12 cellular contexts compared by ENCODE assay signal in genomic region chr15:49471733-49472132, GRCh38. TPM values are rescaled to one million over a fixed set of nuclear protein-coding genes. Genes with fewer than 3 reads are reported as not detected.
DNase-seq lines count a peak whose midpoint lies in the region; ATAC-seq, FAIRE-seq and TF ChIP-seq lines count a peak whose summit lies in the region.
"Had no signal": no experiment of that assay in that cellular context is flagged by ENCODE, and none has a peak within 500 bp of the region (broad histone marks: within the 10 kb centered on the region; RNA-seq: fewer than 3 reads in every experiment).

No MANE protein-coding gene starts in this region.

- no peaks in the 10 kb centered on the region for H3K79me2 ChIP-seq in K562 (ENCODE audit: control insufficient read depth, insufficient read depth, low read length)

- TF ChIP-seq EP300 in K562 (IDR thresholded peaks at IDR 0.05; ENCODE audit: low read length), result no peak

- H3K9me3 ChIP-seq in K562 (replicated peaks; ENCODE audit: control insufficient read depth, insufficient read depth, low read depth, low read length), result no peaks in the 10 kb centered on the region
- H3K9me3 ChIP-seq: psoas muscle had no signal

- TF ChIP-seq RAD21 in K562 (CRISPR knock-in tag; conservative IDR thresholded peaks at IDR 0.05 in 1 of 2, IDR thresholded peaks at IDR 0.05 in 1 of 2), result no peak

- POLR2A ChIA-PET in K562 (lab: Yijun Ruan, JAX), result no interaction called here

- BruUV-seq in K562 (replicated peaks; lab: Mats Ljungman, UMichigan), result no TSS peak

- TF ChIP-seq POLR2A in K562 (conservative IDR thresholded peaks at IDR 0.05), result no peak

- in situ Hi-C loops in K562 (cut with MboI), result no loop called here

- TF ChIP-seq CTCF in K562 (IDR thresholded peaks at IDR 0.05 in 2 of 3, conservative IDR thresholded peaks at IDR 0.05 in 1 of 3; ENCODE audit: insufficient read depth in 2 of 3, low read depth in 1 of 3, low read length in 3 of 3), result no peak
- TF ChIP-seq CTCF in dorsolateral prefrontal cortex (IDR thresholded peaks at IDR 0.05 in 54 of 56, conservative IDR thresholded peaks at IDR 0.05 in 2 of 56; ENCODE audit: low read depth in 1 of 56, partially characterized antibody in 56 of 56), result no peak

- H2AFZ ChIP-seq in K562 (ENCODE audit: low read depth, low read length), result no peak overlapping the region

- CTCF ChIA-PET in K562 (lab: Yijun Ruan, JAX; ENCODE audit: low intra/inter-chr PET ratio), result interaction anchor here (0.7 kb wide), 1 partner anchor 50 kb away, joined by 3 read pairs; no protein-coding TSS in a partner anchor

- no peak overlapping the region for H3K27ac ChIP-seq in K562 (ENCODE audit: extremely low read depth, low read depth, low read length)
- no peak overlapping the region for H3K27ac ChIP-seq in dorsolateral prefrontal cortex
- H3K27ac ChIP-seq: psoas muscle had no signal

- no peaks in the 10 kb centered on the region for H3K4me1 ChIP-seq in K562 (replicated peaks in 1 of 2; ENCODE audit: control insufficient read depth in 2 of 2, insufficient read depth in 2 of 2, low read length in 2 of 2)
- H3K4me1 ChIP-seq: psoas muscle had no signal

- no peaks in the 10 kb centered on the region for H3K36me3 ChIP-seq in K562 (ENCODE audit: control insufficient read depth, insufficient read depth, low read length)

- H3K27me3 ChIP-seq in K562 (ENCODE audit: control insufficient read depth in 2 of 2, insufficient read depth in 2 of 2, low read length in 2 of 2), result no peaks in the 10 kb centered on the region
- H3K27me3 ChIP-seq in dorsolateral prefrontal cortex, result no peaks in the 10 kb centered on the region

- peak in 1 of 4 experiments; percentile 2 for DNase-seq in K562 (ENCODE audit: extremely low read depth in 1 of 4, low spot score in 3 of 4)
- no peak for DNase-seq in T-helper 1 cell
- no peak for DNase-seq in UCSD-AML1 (lab: John Stamatoyannopoulos, UW; ENCODE audit: unreplicated experiment)
- DNase-seq in dorsolateral prefrontal cortex, result no peak
- no peak for DNase-seq in SHP77 treated with DMSO at 0.1 percent for 48 hours (lab: John Stamatoyannopoulos, UW)
- DNase-seq: NCI-H1048, psoas muscle had no signal

- no peaks in the 10 kb centered on the region for H3K9me1 ChIP-seq in K562 (ENCODE audit: control insufficient read depth, insufficient read depth, low read length)

- H3K4me3 ChIP-seq in K562 (no peak overlapping the region), dorsolateral prefrontal cortex (no peak overlapping the region)
- H3K4me3 ChIP-seq: psoas muscle had no signal

- peak; percentile 85 for ATAC-seq in GM18517 (IDR thresholded peaks at IDR 0.05; ENCODE audit: unreplicated experiment)
- ATAC-seq in GM21528 (IDR thresholded peaks at IDR 0.05; ENCODE audit: low FRiP score, unreplicated experiment), result peak; percentile 57
- ATAC-seq in HG03159 (IDR thresholded peaks at IDR 0.05; ENCODE audit: unreplicated experiment), result peak; percentile 83
- ATAC-seq in K562, result no peak
- ATAC-seq: psoas muscle had no signal

- H4K20me1 ChIP-seq in K562 (replicated peaks; ENCODE audit: control insufficient read depth, insufficient read depth, low read length), result no peaks in the 10 kb centered on the region

- H3K4me2 ChIP-seq in K562 (ENCODE audit: insufficient read depth, low read length), result no peak overlapping the region

- H3K9ac ChIP-seq in K562 (ENCODE audit: insufficient read depth in 1 of 2, low read depth in 2 of 2, low read length in 2 of 2), result no peak overlapping the region

- intact Hi-C loops in K562 (cut with micrococcal nuclease), result loop anchor here (1.0 kb wide), 1 partner anchor 532 kb away; no protein-coding TSS in a partner anchor
- intact Hi-C loops in dorsolateral prefrontal cortex (cut with DNase I), result no loop called here

- WGBS in K562 (ENCODE audit: insufficient coverage, low coverage, missing lambda C conversion rate), result 2% methylated on average over 4 of the region's 4 CpGs

- FAIRE-seq in K562 (lab: Jason Lieb, UNC), result peak; percentile 49
- FAIRE-seq: colon, frontal cortex had no signal

TF ChIP-seq in K562, 482 proteins besides CTCF, POLR2A, EP300 and RAD21:
- TF ChIP-seq ZNF77 (CRISPR knock-in tag; IDR thresholded peaks at IDR 0.05) (no peak), C11orf30 (IDR thresholded peaks at IDR 0.05; ENCODE audit: low read depth) (peak; percentile 70), TCF7L2 (IDR thresholded peaks at IDR 0.05; ENCODE audit: low read depth, low read length) (no peak), MNT (conservative IDR thresholded peaks at IDR 0.05) (peak in 1 of 2 experiments; percentile 45; a peak in 2 of 4 replicates), PKNOX1 (IDR thresholded peaks at IDR 0.05) (0 out of 2 replicates have a peak, but pooled peaks have one; percentile 15), MEIS2 (IDR thresholded peaks at IDR 0.05; ENCODE audit: partially characterized antibody) (peak; percentile 31), SIX5 (IDR thresholded peaks at IDR 0.05; ENCODE audit: borderline replicate concordance in 1 of 2, insufficient read depth in 1 of 2, low read depth in 1 of 2, low read length in 2 of 2) (no peak), MAFK (IDR thresholded peaks at IDR 0.05; ENCODE audit: low read length) (peak; percentile 62), MAFF (IDR thresholded peaks at IDR 0.05; ENCODE audit: low read length) (peak; percentile 62; the same call in 1 of the 2 replicates), BACH1 (tag; IDR thresholded peaks at IDR 0.05) (peak; percentile 68; the same call in 1 of the 2 replicates), MAFG (tag; conservative IDR thresholded peaks at IDR 0.05) (peak; percentile 65), ZNF316 (IDR thresholded peaks at IDR 0.05) (peak; percentile 84), ETV1 (tag; conservative IDR thresholded peaks at IDR 0.05; ENCODE audit: low read depth) (peak; percentile 60)

RNA-seq across cellular contexts. Expression of gene FGF7, which starts 48.7 kb away (rescaled TPM):
- total RNA-seq in K562 (2011; cell fraction: chromatin; rRNA removed; ENCODE audit: low replicate concordance), result not detected in 2 replicates
- not detected in 2 replicates for total RNA-seq in K562 (2011; cell fraction: nucleolus; rRNA removed)
- not detected in 2 replicates for total RNA-seq in K562 (2011; cell fraction: nucleoplasm; rRNA removed)
- total RNA-seq in K562 (2014; rRNA removed), result not detected in 2 replicates
- total RNA-seq in K562 (2014; rRNA removed; fragmentation: Illumina TruSeq; extraction: Trizol), result not detected in 2 replicates
- total RNA-seq in K562 (2015; rRNA removed; fragmentation: Illumina TruSeq; extraction: Trizol), result not detected in 2 replicates
- total RNA-seq in K562 (2021), result not detected in 2 replicates
- not detected in 2 replicates for polyA plus RNA-seq in K562 (2011; rRNA removed)
- not detected in 2 replicates for polyA plus RNA-seq in K562 (2011; cell fraction: cytosol; rRNA removed)
- polyA plus RNA-seq in K562 (2011; cell fraction: nucleus; rRNA removed), result not detected in 2 replicates
- 0.01 TPM in 1 of 2 replicates, not detected in the other for polyA plus RNA-seq in K562 (2012)
- polyA plus RNA-seq in K562 (2014; fragmentation: Illumina TruSeq; extraction: Trizol), result not detected in 2 replicates
- not detected for polyA plus RNA-seq in K562 (2014; fragmentation: Nextera tagmentation; extraction: Ambion mirVana)
- polyA plus RNA-seq in K562 (2014; rRNA removed), result not detected in 2 replicates
- not detected in 2 replicates for polyA minus RNA-seq in K562 (2011; rRNA and poly(A)+ RNA removed)
- polyA minus RNA-seq in K562 (2011; cell fraction: cytosol; rRNA and poly(A)+ RNA removed), result not detected in 2 replicates
- polyA minus RNA-seq in K562 (2011; cell fraction: nucleus; rRNA and poly(A)+ RNA removed), result not detected in 2 replicates
- total RNA-seq in dorsolateral prefrontal cortex, result 1 to 10 TPM in 17 of 120 experiments, under 1 TPM in 101, not detected in 2; 0.17 to 2.7 (median 0.67) TPM
